8 cellular contexts compared by ENCODE assay signal in the genomic region with DNA sequence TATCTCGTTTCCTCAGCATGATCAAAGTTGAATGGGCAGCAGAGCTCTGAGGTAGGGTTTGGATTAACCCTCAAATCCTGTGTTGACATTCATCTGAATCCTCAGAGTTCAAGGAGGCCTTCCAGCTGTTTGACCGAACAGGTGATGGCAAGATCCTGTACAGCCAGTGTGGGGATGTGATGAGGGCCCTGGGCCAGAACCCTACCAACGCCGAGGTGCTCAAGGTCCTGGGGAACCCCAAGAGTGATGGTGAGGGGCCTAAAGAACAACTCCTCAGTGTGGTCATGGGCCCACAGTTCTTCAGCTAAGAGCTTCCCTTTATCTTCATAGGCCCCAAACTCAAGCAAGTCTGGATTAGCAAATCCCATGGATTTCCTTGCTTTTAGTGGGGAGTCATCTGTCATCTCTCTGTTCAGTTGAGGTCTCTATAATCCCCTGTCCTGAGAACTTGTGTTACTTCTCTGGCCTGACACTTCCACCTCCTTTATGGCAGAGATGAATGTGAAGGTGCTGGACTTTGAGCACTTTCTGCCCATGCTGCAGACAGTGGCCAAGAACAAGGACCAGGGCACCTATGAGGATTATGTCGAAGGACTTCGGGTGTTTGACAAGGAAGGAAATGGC. TPM values are rescaled to one million over a fixed set of nuclear protein-coding genes. Genes with fewer than 3 reads are reported as not detected.
DNase-seq lines count a peak whose midpoint lies in the region; TF ChIP-seq lines count a peak whose summit lies in the region.

No MANE protein-coding gene starts in this region.

- peak overlapping the region; percentile 98 for H3K27ac Mint-ChIP-seq in T-helper 2 cell treated with Interferon-gamma antibody and Interleukin-4, amounts not matched to agents 5 μg/mL and 100 μg/mL, for 36 hours

- H3K4me3 Mint-ChIP-seq in T-helper 2 cell treated with Interferon-gamma antibody and Interleukin-4, amounts not matched to agents 5 μg/mL and 100 μg/mL, for 36 hours: peak overlapping the region; percentile 94

- H3K4me3 ChIP-seq in adipocyte (ENCODE audit: low read length) (peak overlapping the region; percentile 98), kidney epithelial cell (ENCODE audit: low read depth, low read length) (peak overlapping the region; percentile 66), suprapubic skin (peak overlapping the region; percentile 91)

- WGBS in suprapubic skin: 7% methylated on average over 6 of the region's 6 CpGs

- no peak for TF ChIP-seq CTCF in kidney epithelial cell (IDR thresholded peaks at IDR 0.05; ENCODE audit: insufficient read depth, low read length, poor library complexity, severe bottlenecking)
- no peak for TF ChIP-seq CTCF in suprapubic skin (IDR thresholded peaks at IDR 0.05)
- no peak for TF ChIP-seq CTCF in GM20000 (IDR thresholded peaks at IDR 0.05; ENCODE audit: extremely low read depth, missing control alignments)

- H3K9me3 Mint-ChIP-seq in T-helper 2 cell treated with Interferon-gamma antibody and Interleukin-4, amounts not matched to agents 5 μg/mL and 100 μg/mL, for 36 hours: no peaks in the 10 kb centered on the region

- DNase-seq in T-helper 2 cell treated with Interferon-gamma antibody and Interleukin-4, amounts not matched to agents 5 μg/mL and 100 μg/mL, for 36 hours (ENCODE audit: low spot score): no peak
- DNase-seq in T-helper 2 cell (no peak), adipocyte (ENCODE audit: low read depth) (no peak), kidney epithelial cell (ENCODE audit: low read depth) (no peak), suprapubic skin (ENCODE audit: low spot score in 2 of 2) (no peak), cerebellum (ENCODE audit: low spot score) (no peak), GM20000 (ENCODE audit: low spot score) (no peak)
- DNase-seq in stimulated activated naive CD4-positive, alpha-beta T cell treated with Interleukin-2 at 50 U/mL for 16 hours (lab: John Stamatoyannopoulos, UW): no peak

- peak overlapping the region; percentile 100 for H3K9ac ChIP-seq in adipocyte (ENCODE audit: low read length)

- TF ChIP-seq POLR2A in suprapubic skin (IDR thresholded peaks at IDR 0.05): no peak

- no peaks in the 10 kb centered on the region for H3K27me3 Mint-ChIP-seq in T-helper 2 cell treated with Interferon-gamma antibody and Interleukin-4, amounts not matched to agents 5 μg/mL and 100 μg/mL, for 36 hours (ENCODE audit: low read depth)

- no peaks in the 10 kb centered on the region for H3K27me3 ChIP-seq in adipocyte (replicated peaks; ENCODE audit: control insufficient read depth, insufficient read depth, low read length)
- H3K27me3 ChIP-seq in kidney epithelial cell (ENCODE audit: control insufficient read depth, insufficient read depth, low read length): no peaks in the 10 kb centered on the region
- no peaks in the 10 kb centered on the region for H3K27me3 ChIP-seq in suprapubic skin

- H3K9me3 ChIP-seq in adipocyte (ENCODE audit: control insufficient read depth, low read length) (no peaks in the 10 kb centered on the region), suprapubic skin (no peaks in the 10 kb centered on the region)

- H3K4me1 Mint-ChIP-seq in T-helper 2 cell treated with Interferon-gamma antibody and Interleukin-4, amounts not matched to agents 5 μg/mL and 100 μg/mL, for 36 hours (ENCODE audit: low read depth): peaks cover 28% of the 10 kb centered on the region

- peaks cover 74% of the 10 kb centered on the region for H3K36me3 Mint-ChIP-seq in T-helper 2 cell treated with Interferon-gamma antibody and Interleukin-4, amounts not matched to agents 5 μg/mL and 100 μg/mL, for 36 hours (ENCODE audit: low read depth)

- H3K27ac ChIP-seq in suprapubic skin: peak overlapping the region; percentile 98

- TF ChIP-seq EP300 in suprapubic skin (IDR thresholded peaks at IDR 0.05): no peak

- H3K36me3 ChIP-seq in adipocyte (ENCODE audit: control insufficient read depth, insufficient read depth, low read length, severe bottlenecking) (peaks cover 54% of the 10 kb centered on the region), kidney epithelial cell (ENCODE audit: control insufficient read depth, insufficient read depth, low read length) (peaks cover 8% of the 10 kb centered on the region), suprapubic skin (peaks cover 49% of the 10 kb centered on the region)

- H3K4me1 ChIP-seq in adipocyte (ENCODE audit: control insufficient read depth, insufficient read depth, low read length): peaks cover 31% of the 10 kb centered on the region
- H3K4me1 ChIP-seq in suprapubic skin: peaks cover 49% of the 10 kb centered on the region

RNA-seq across cellular contexts. Expression of gene MYL6, which starts 1.4 kb away (rescaled TPM):
- 1,283 and 1,365 TPM in 2 replicates for total RNA-seq in kidney epithelial cell
- 1,000 to 10,000 TPM in 1 of 4 donors, 100 to 1,000 TPM in 3; 773 to 1,142 (median 915) TPM for total RNA-seq in suprapubic skin
- 332 TPM for total RNA-seq in cerebellum

RNA-seq across cellular contexts. Expression of gene MYL6B, which starts 7.2 kb away (rescaled TPM):
- total RNA-seq in kidney epithelial cell (95.2 and 107 TPM in 2 replicates), suprapubic skin (10 to 100 TPM; 28.3 to 37.4 (median 28.5) TPM), cerebellum (39.5 TPM)

RNA-seq across cellular contexts. Expression of gene SMARCC2, which starts 29.7 kb away (rescaled TPM):
- total RNA-seq in kidney epithelial cell (33.7 and 40.5 TPM in 2 replicates), suprapubic skin (100 to 1,000 TPM in 2 of 4 donors, 10 to 100 TPM in 2; 53.6 to 137 (median 85.9) TPM), cerebellum (96.5 TPM)

RNA-seq across cellular contexts. Expression of gene ESYT1, which starts 31.5 kb away (rescaled TPM):
- total RNA-seq in kidney epithelial cell (213 and 309 TPM in 2 replicates), suprapubic skin (100 to 1,000 TPM in 2 of 4 donors, 10 to 100 TPM in 2; 73.1 to 128 (median 103) TPM), cerebellum (32.2 TPM)

RNA-seq across cellular contexts. Expression of gene ZC3H10, which starts 41.5 kb away (rescaled TPM):
- total RNA-seq in kidney epithelial cell: 3.0 and 4.7 TPM in 2 replicates
- total RNA-seq in suprapubic skin: 1 to 10 TPM; 2.1 to 5.6 (median 3.4) TPM
- 9.4 TPM for total RNA-seq in cerebellum
